In genomic region chr7:83347836-83348482, GRCh38 we compare ENCODE assay signal across 10 cellular contexts.
DNase-seq lines count a peak whose midpoint lies in the region; ATAC-seq and TF ChIP-seq lines count a peak whose summit lies in the region.
"Had no signal": no experiment of that assay in that cellular context is flagged by ENCODE, and none has a peak within 500 bp of the region (broad histone marks: within the 10 kb centered on the region; RNA-seq: fewer than 3 reads in every experiment).

No MANE protein-coding gene starts in this region.

- TF ChIP-seq CTCF in AG04450 (IDR thresholded peaks at IDR 0.05; ENCODE audit: low read depth, low read length) (no peak), brain microvascular endothelial cell (IDR thresholded peaks at IDR 0.05; ENCODE audit: low read depth, low read length, missing control alignments) (no peak), kidney epithelial cell (IDR thresholded peaks at IDR 0.05; ENCODE audit: insufficient read depth, low read length, poor library complexity, severe bottlenecking) (no peak)

- H3K36me3 ChIP-seq in brain microvascular endothelial cell (replicated peaks), result no peaks in the 10 kb centered on the region
- no peaks in the 10 kb centered on the region for H3K36me3 ChIP-seq in kidney epithelial cell (ENCODE audit: control insufficient read depth, insufficient read depth, low read length)
- H3K36me3 ChIP-seq: heart right ventricle had no signal

- H3K9me3 ChIP-seq in AG04450 (ENCODE audit: control insufficient read depth, insufficient read depth, low read length), result no peaks in the 10 kb centered on the region

- ATAC-seq in GM21515 (IDR thresholded peaks at IDR 0.05; ENCODE audit: unreplicated experiment), result no peak
- ATAC-seq: heart right ventricle had no signal

- in situ Hi-C loops in brain microvascular endothelial cell (cut with HindIII; ENCODE audit: low pct_ligation_motif_present, low sequenced_read_pairs), result no loop called here

- CTCF ChIA-PET in AG04450 (lab: Charles Lee), result no interaction called here

- POLR2A ChIA-PET in AG04450 (lab: Yijun Ruan, JAX), result no interaction called here

- H3K27ac ChIP-seq in AG04450 (ENCODE audit: low read depth, low read length), result no peak overlapping the region
- no peak overlapping the region for H3K27ac ChIP-seq in brain microvascular endothelial cell
- H3K27ac ChIP-seq: heart right ventricle had no signal

- no peaks in the 10 kb centered on the region for H3K27me3 ChIP-seq in AG04450 (ENCODE audit: control insufficient read depth, insufficient read depth, low read length)
- H3K27me3 ChIP-seq in brain microvascular endothelial cell (replicated peaks), result no peaks in the 10 kb centered on the region
- no peaks in the 10 kb centered on the region for H3K27me3 ChIP-seq in kidney epithelial cell (ENCODE audit: control insufficient read depth, insufficient read depth, low read length)
- H3K27me3 ChIP-seq: heart right ventricle had no signal

- peak; percentile 4 for DNase-seq in AG04450 (ENCODE audit: low read depth, low spot score)
- DNase-seq in HT1080 (ENCODE audit: low read depth), result peak; percentile 69
- DNase-seq in brain microvascular endothelial cell, result peak; percentile 83
- DNase-seq in kidney epithelial cell (ENCODE audit: low read depth), result peak; percentile 23
- DNase-seq in Ammon's horn (ENCODE audit: low spot score), result no peak
- DNase-seq in activated CD4-positive, CD25-positive, alpha-beta regulatory T cell (lab: John Stamatoyannopoulos, UW), result no peak
- no peak for DNase-seq in COLO668 (lab: John Stamatoyannopoulos, UW; ENCODE audit: unreplicated experiment)
- DNase-seq: heart right ventricle, NCI-H1092 treated with DMSO at 0.1 percent for 48 hours had no signal

- H3K4me3 ChIP-seq in AG04450 (ENCODE audit: low read depth, low read length) (no peak overlapping the region), brain microvascular endothelial cell (ENCODE audit: low read depth, low read length) (no peak overlapping the region), kidney epithelial cell (ENCODE audit: low read depth, low read length) (no peak overlapping the region)
- H3K4me3 ChIP-seq: heart right ventricle had no signal

Comparison
In these comparisons a context has a peak if more than half of its experiments do, and no peak if none do; other contexts are left out.
1. DNase-seq: peak in AG04450 (single experiment), HT1080 (single experiment), brain microvascular endothelial cell (single experiment) and kidney epithelial cell (single experiment); none in Ammon's horn (single experiment), activated CD4-positive, CD25-positive, alpha-beta regulatory T cell (0 of 4) and COLO668 (single experiment).